ENCODE assay signal across 9 cellular contexts in the genomic region with DNA sequence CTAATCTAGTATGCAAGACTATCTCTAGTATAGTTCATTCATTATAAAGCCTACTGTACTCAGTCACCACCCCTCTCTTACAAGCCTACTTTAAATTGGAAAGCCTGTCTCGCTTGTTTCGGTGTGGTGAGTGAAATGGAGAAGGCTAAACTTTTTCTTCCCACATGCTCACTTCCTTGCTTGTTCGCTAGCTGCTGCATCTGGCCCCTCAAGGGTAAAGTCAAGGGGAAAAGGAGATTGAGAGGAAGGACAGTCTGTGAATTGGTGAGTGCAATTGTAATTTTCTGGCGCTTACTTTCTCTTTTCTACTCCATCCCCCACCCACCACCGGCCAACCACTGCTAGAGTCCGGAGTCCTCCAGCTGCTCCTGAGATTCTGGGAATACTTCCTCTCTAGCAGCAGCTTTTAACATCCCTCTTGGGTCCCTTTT. TPM values are rescaled to one million over a fixed set of nuclear protein-coding genes. Genes with fewer than 3 reads are reported as not detected.
DNase-seq lines count a peak whose midpoint lies in the region; ATAC-seq, FAIRE-seq and TF ChIP-seq lines count a peak whose summit lies in the region.
"Had no signal": no experiment of that assay in that cellular context is flagged by ENCODE, and none has a peak within 500 bp of the region (broad histone marks: within the 10 kb centered on the region; RNA-seq: fewer than 3 reads in every experiment).

No MANE protein-coding gene starts in this region.

- peak; percentile 58; the same call in 1 of the 2 replicates for TF ChIP-seq POLR2A in GM12891 (IDR thresholded peaks at IDR 0.05; ENCODE audit: low read depth, low read length)

- peaks cover 0 to 27% (median 0%) of the 10 kb centered on the region in 9 donors for H3K4me1 ChIP-seq in heart right ventricle

- ATAC-seq in GM21515 (IDR thresholded peaks at IDR 0.05; ENCODE audit: unreplicated experiment) = peak; percentile 71
- ATAC-seq in heart right ventricle = peak in 6 of 8 donors; percentile 46 to 81 (median 62)
- no peak for ATAC-seq in esophagus mucosa
- ATAC-seq: HCT116 had no signal

- WGBS in heart right ventricle, 2 donors = 49 to 58% methylated on average over 6 of the region's 6 CpGs

- intact Hi-C loops in heart right ventricle (cut with DNase I) = no loop called here

- no peaks in the 10 kb centered on the region for H3K9me3 ChIP-seq in heart right ventricle

- H3K36me3 ChIP-seq in heart right ventricle = no peaks in the 10 kb centered on the region

- peak; percentile 96 for FAIRE-seq in GM12891 (lab: Jason Lieb, UNC)

- H3K27ac ChIP-seq in HL-60 (replicated peaks) (peak overlapping the region; percentile 84), heart right ventricle (peak overlapping the region in 4 of 10 donors; percentile 27 to 75 (median 38))

- TF ChIP-seq CTCF in HL-60 (IDR thresholded peaks at IDR 0.05; ENCODE audit: insufficient read depth, low read length) (no peak), heart right ventricle (IDR thresholded peaks at IDR 0.05) (no peak)

- DNase-seq in GM12891 (ENCODE audit: insufficient read length, low spot score) = no peak
- DNase-seq in HL-60 (ENCODE audit: low read depth in 1 of 2, low spot score in 1 of 2) = peak in 1 of 2 experiments; percentile 44
- DNase-seq in heart right ventricle = peak in 1 of 2 donors; percentile 32
- DNase-seq in kidney tubule cell (ENCODE audit: low spot score) = no peak
- DNase-seq in NCI-H82 treated with DMSO at 0.1 percent for 48 hours (lab: John Stamatoyannopoulos, UW; ENCODE audit: unreplicated experiment) = no peak
- DNase-seq in middle frontal gyrus (ENCODE audit: extremely low spot score, low spot score) = no peak

- H3K4me3 ChIP-seq in HL-60 (replicated peaks; ENCODE audit: insufficient read depth, low read length) = no peak overlapping the region
- peak overlapping the region in 4 of 10 donors; percentile 13 to 27 (median 22) for H3K4me3 ChIP-seq in heart right ventricle

- H3K27me3 ChIP-seq in HL-60 (ENCODE audit: insufficient read depth, poor library complexity, severe bottlenecking) (no peaks in the 10 kb centered on the region), heart right ventricle (no peaks in the 10 kb centered on the region)

TF ChIP-seq in GM12891, 5 proteins besides CTCF, POLR2A, EP300 and RAD21:
- TF ChIP-seq TAF1 (IDR thresholded peaks at IDR 0.05; ENCODE audit: low read depth, low read length) = 0 out of 2 replicates have a peak, but pooled peaks have one; percentile 34
- peak; percentile 88 for TF ChIP-seq SPI1 (IDR thresholded peaks at IDR 0.05; ENCODE audit: low read depth, low read length)
- no peak for TF ChIP-seq PAX5 (IDR thresholded peaks at IDR 0.05; ENCODE audit: insufficient read depth, low read length, severe bottlenecking)
- TF ChIP-seq POU2F2 (IDR thresholded peaks at IDR 0.05; ENCODE audit: low read depth, low read length) = no peak
- TF ChIP-seq POLR2AphosphoS5 (IDR thresholded peaks at IDR 0.05; ENCODE audit: low read depth, low read length) = peak; percentile 62; the same call in 1 of the 2 replicates
TF ChIP-seq in GM12891: peak in this region for 3.

RNA-seq across cellular contexts. Expression of gene ARAP2, which starts 12.1 kb away (rescaled TPM):
- 8.5 TPM for polyA plus RNA-seq in GM12891 (2012; ENCODE audit: low read depth, missing spikeins)
- 1 to 10 TPM; 1.5 to 6.9 (median 3.3) TPM for total RNA-seq in heart right ventricle
- under 1 TPM; 0.19 to 0.51 TPM for polyA plus RNA-seq in heart right ventricle
- total RNA-seq in esophagus mucosa = 28.5 TPM

RNA-seq across cellular contexts. Expression of gene DTHD1, which starts 25.0 kb away (rescaled TPM):
- polyA plus RNA-seq in GM12891 (2012; ENCODE audit: low read depth, missing spikeins) = 0.71 TPM
- total RNA-seq in heart right ventricle (under 1 TPM in 3 of 10 donors, not detected in 7; 0.10 to 0.60 (median 0.13) TPM), esophagus mucosa (0.08 TPM)
- polyA plus RNA-seq in heart right ventricle = not detected
